8 cellular contexts compared by ENCODE assay signal in the genomic region with DNA sequence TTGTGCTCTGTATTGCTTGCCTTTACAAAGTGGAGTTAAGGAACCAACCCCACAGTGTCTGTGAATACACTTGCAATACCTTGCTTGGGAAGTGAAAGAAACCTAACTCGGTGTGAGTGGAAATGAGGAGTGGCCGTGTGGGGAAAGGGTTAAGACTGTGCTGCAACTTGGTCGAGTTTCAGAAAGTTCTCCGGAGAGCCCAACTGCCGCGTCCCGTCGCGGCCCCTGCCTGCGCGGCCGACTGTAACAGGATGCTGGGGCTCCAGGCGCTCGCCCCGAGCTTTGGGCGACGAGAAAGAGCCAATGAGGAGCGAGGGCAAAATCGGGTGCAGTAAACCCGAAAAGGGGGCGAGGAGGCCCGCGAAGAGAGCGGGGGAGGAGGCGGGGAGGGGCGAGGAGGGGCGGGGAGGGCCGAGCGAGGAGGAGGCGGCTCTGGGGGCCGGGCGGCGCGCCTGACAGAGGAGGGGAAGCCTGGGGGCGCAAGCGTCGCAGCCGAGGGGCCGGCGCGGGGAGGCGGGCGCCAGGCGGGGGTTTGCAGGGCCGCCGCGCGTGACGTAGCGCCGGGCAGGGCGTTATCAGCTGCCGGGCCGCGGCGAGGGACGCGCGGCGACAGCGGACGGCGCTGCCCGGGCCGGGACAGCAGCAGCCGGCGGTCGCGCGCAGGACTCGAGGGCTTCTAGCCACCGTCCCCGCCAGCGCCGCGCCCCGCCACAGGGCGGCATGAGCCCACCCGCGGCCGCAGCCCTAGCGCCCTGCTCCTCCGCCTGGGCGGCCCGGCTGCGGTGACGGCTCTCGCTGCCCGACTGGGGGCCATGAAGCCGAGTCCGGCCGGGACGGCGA. TPM values are rescaled to one million over a fixed set of nuclear protein-coding genes. Genes with fewer than 3 reads are reported as not detected.
DNase-seq lines count a peak whose midpoint lies in the region; ATAC-seq and TF ChIP-seq lines count a peak whose summit lies in the region.

A gene with protein sequence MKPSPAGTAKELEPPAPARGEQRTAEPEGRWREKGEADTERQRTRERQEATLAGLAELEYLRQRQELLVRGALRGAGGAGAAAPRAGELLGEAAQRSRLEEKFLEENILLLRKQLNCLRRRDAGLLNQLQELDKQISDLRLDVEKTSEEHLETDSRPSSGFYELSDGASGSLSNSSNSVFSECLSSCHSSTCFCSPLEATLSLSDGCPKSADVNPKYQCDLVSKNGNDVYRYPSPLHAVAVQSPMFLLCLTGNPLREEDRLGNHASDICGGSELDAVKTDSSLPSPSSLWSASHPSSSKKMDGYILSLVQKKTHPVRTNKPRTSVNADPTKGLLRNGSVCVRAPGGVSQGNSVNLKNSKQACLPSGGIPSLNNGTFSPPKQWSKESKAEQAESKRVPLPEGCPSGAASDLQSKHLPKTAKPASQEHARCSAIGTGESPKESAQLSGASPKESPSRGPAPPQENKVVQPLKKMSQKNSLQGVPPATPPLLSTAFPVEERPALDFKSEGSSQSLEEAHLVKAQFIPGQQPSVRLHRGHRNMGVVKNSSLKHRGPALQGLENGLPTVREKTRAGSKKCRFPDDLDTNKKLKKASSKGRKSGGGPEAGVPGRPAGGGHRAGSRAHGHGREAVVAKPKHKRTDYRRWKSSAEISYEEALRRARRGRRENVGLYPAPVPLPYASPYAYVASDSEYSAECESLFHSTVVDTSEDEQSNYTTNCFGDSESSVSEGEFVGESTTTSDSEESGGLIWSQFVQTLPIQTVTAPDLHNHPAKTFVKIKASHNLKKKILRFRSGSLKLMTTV (plus strand): TSS at position 572 of the 840 bp plus-strand sequence. CDS start 241 bp downstream, at position 813.

- no peaks in the 10 kb centered on the region for H3K36me3 ChIP-seq in OCI-LY1 (ENCODE audit: insufficient read depth, low read length)

- H3K9me3 ChIP-seq in OCI-LY1 (ENCODE audit: low read length), result no peaks in the 10 kb centered on the region

- no peaks in the 10 kb centered on the region for H4K20me1 ChIP-seq in OCI-LY1 (ENCODE audit: insufficient read depth, low read length)

- no peaks in the 10 kb centered on the region for H3K36me3 Mint-ChIP-seq in activated naive CD4-positive, alpha-beta T cell treated with anti-CD3 and anti-CD28 coated beads, Interleukin-2, amount 50 U/mL, for 24 hours
- H3K36me3 Mint-ChIP-seq in glutamatergic neuron (ENCODE audit: unreplicated experiment), result no peaks in the 10 kb centered on the region

- peaks cover 53% of the 10 kb centered on the region for H3K4me1 Mint-ChIP-seq in activated naive CD4-positive, alpha-beta T cell treated with anti-CD3 and anti-CD28 coated beads, Interleukin-2, amount 50 U/mL, for 24 hours
- H3K4me1 Mint-ChIP-seq in glutamatergic neuron (ENCODE audit: low read depth, unreplicated experiment), result peaks cover 29% of the 10 kb centered on the region

- peak within 1 kb of the TSS; percentile 93 for H3K27ac Mint-ChIP-seq in activated naive CD4-positive, alpha-beta T cell treated with anti-CD3 and anti-CD28 coated beads, Interleukin-2, amount 50 U/mL, for 24 hours
- H3K27ac Mint-ChIP-seq in glutamatergic neuron (ENCODE audit: unreplicated experiment), result peak within 1 kb of the TSS; percentile 91

- H3K27me3 ChIP-seq in OCI-LY1 (ENCODE audit: insufficient read depth, low read length), result peaks cover 3% of the 10 kb centered on the region; the same call in 1 of the 2 replicates

- peak; percentile 48 for ATAC-seq in HG02852 (IDR thresholded peaks at IDR 0.05; ENCODE audit: unreplicated experiment)

- H3K9me2 ChIP-seq in OCI-LY1 (ENCODE audit: low read depth, low read length), result no peaks in the 10 kb centered on the region

- no peak for TF ChIP-seq CTCF in OCI-LY1 (IDR thresholded peaks at IDR 0.05; ENCODE audit: low read length)
- TF ChIP-seq CTCF in glutamatergic neuron (IDR thresholded peaks at IDR 0.05; ENCODE audit: partially characterized antibody, unreplicated experiment), result no peak

- H3K4me3 Mint-ChIP-seq in activated naive CD4-positive, alpha-beta T cell treated with anti-CD3 and anti-CD28 coated beads, Interleukin-2, amount 50 U/mL, for 24 hours, result peak within 1 kb of the TSS; percentile 90
- H3K4me3 Mint-ChIP-seq in glutamatergic neuron (ENCODE audit: unreplicated experiment), result peak within 1 kb of the TSS; percentile 97

- H2AFZ ChIP-seq in OCI-LY1 (ENCODE audit: low read length), result no peak within 1 kb of the TSS

- H3K9ac ChIP-seq in OCI-LY1 (ENCODE audit: low read length), result no peak within 1 kb of the TSS

- no peak within 1 kb of the TSS for H3K27ac ChIP-seq in OCI-LY1 (ENCODE audit: low read depth, low read length, poor library complexity, severe bottlenecking)

- DNase-seq in activated gamma-delta T cell treated with Interleukin-2 at 50 U/mL for 16 hours (peak; percentile 12), activated gamma-delta T cell (lab: John Stamatoyannopoulos, UW) (no peak), glutamatergic neuron (peak; percentile 75), occipital lobe (lab: John Stamatoyannopoulos, UW) (peak; percentile 34), ureter (ENCODE audit: low spot score) (peak; percentile 69)

- H3K9me3 Mint-ChIP-seq in activated naive CD4-positive, alpha-beta T cell treated with anti-CD3 and anti-CD28 coated beads, Interleukin-2, amount 50 U/mL, for 24 hours, result no peaks in the 10 kb centered on the region
- H3K9me3 Mint-ChIP-seq in glutamatergic neuron (ENCODE audit: unreplicated experiment), result peaks cover 8% of the 10 kb centered on the region

- peak within 1 kb of the TSS; percentile 49 for H3K4me3 ChIP-seq in OCI-LY1 (ENCODE audit: low read depth, low read length, poor library complexity, severe bottlenecking)

- no peaks in the 10 kb centered on the region for H3F3A ChIP-seq in OCI-LY1 (ENCODE audit: insufficient read depth, low read length)

- H3K4me1 ChIP-seq in OCI-LY1 (ENCODE audit: insufficient read depth, low read length, severe bottlenecking), result peaks cover 4% of the 10 kb centered on the region

- peaks cover 1% of the 10 kb centered on the region for H3K27me3 Mint-ChIP-seq in activated naive CD4-positive, alpha-beta T cell treated with anti-CD3 and anti-CD28 coated beads, Interleukin-2, amount 50 U/mL, for 24 hours
- H3K27me3 Mint-ChIP-seq in glutamatergic neuron (ENCODE audit: unreplicated experiment), result peaks cover 14% of the 10 kb centered on the region

- no peaks in the 10 kb centered on the region for H3K79me2 ChIP-seq in OCI-LY1 (ENCODE audit: insufficient read depth, low read length)

- peak within 1 kb of the TSS; percentile 63 for H3K4me2 ChIP-seq in OCI-LY1 (ENCODE audit: low read length)

RNA-seq across cellular contexts. Expression of the gene that starts here (rescaled TPM):
- total RNA-seq in glutamatergic neuron (ENCODE audit: unreplicated experiment) (39.9 TPM), occipital lobe (435 TPM), ureter (13.5 TPM)

Comparison
In these comparisons a context has a peak if more than half of its experiments do, and no peak if none do; other contexts are left out.
1. RNA of the gene that starts here (total RNA-seq): 435 TPM in occipital lobe (single experiment); 39.9 TPM in glutamatergic neuron (single experiment) and 13.5 TPM in ureter (single experiment); every median in the first group is over 10 times any median in the second.